Comparison of ENCODE assay signal across 24 cellular contexts in genomic region chr3:129702934-129703712, GRCh38.
DNase-seq lines count a peak whose midpoint lies in the region; ATAC-seq, FAIRE-seq and TF ChIP-seq lines count a peak whose summit lies in the region.
"Had no signal": no experiment of that assay in that cellular context is flagged by ENCODE, and none has a peak within 500 bp of the region (broad histone marks: within the 10 kb centered on the region; RNA-seq: fewer than 3 reads in every experiment).

No MANE protein-coding gene starts in this region.

- H3K9me1 ChIP-seq in keratinocyte (ENCODE audit: control insufficient read depth, extremely low read depth, insufficient read depth, low read length): no peaks in the 10 kb centered on the region

- H3K79me2 ChIP-seq in SK-N-SH (ENCODE audit: insufficient read depth): 0 out of 2 replicates have a peak, but pooled peaks cover 7% of the 10 kb centered on the region
- peaks cover 58% of the 10 kb centered on the region for H3K79me2 ChIP-seq in keratinocyte (ENCODE audit: control insufficient read depth, insufficient read depth, low read length)

- in situ Hi-C loops in G401 (cut with HindIII; ENCODE audit: low sequenced_read_pairs): no loop called here

- H3K9ac ChIP-seq in SK-N-SH (no peak overlapping the region), keratinocyte (ENCODE audit: control insufficient read depth, extremely low read depth, insufficient read depth, low read length) (no peak overlapping the region)
- H3K9ac ChIP-seq: parathyroid adenoma had no signal

- H3K4me1 ChIP-seq in SK-N-SH (ENCODE audit: control insufficient read depth in 1 of 2, insufficient read depth in 2 of 2, low read depth in 1 of 2, low read length in 1 of 2) (peaks cover 0 to under 1% of the 10 kb centered on the region in 2 experiments; a peak in 3 of 4 replicates), keratinocyte (ENCODE audit: control insufficient read depth, extremely low read depth, insufficient read depth, low read length) (peaks cover 6% of the 10 kb centered on the region), prostate gland (replicated peaks) (no peaks in the 10 kb centered on the region)
- H3K4me1 ChIP-seq: parathyroid adenoma, transverse colon had no signal

- 94% methylated on average over 10 of the region's 10 CpGs for WGBS in SK-N-SH (ENCODE audit: low lambda C conversion rate)
- WGBS in prostate gland: 94% methylated on average over 10 of the region's 10 CpGs

- no peak for TF ChIP-seq CTCF in SK-N-SH (IDR thresholded peaks at IDR 0.05)
- TF ChIP-seq CTCF in keratinocyte (optimal IDR thresholded peaks at IDR 0.05 in 1 of 3, IDR thresholded peaks at IDR 0.05 in 1 of 3, conservative IDR thresholded peaks at IDR 0.05 in 1 of 3; ENCODE audit: extremely low read depth in 1 of 3, insufficient read depth in 2 of 3, low read length in 3 of 3): no peak
- TF ChIP-seq CTCF in prostate gland (IDR thresholded peaks at IDR 0.05): no peak

- POLR2A ChIA-PET in SK-N-SH (lab: Yijun Ruan, JAX): no interaction called here

- dilution Hi-C loops in keratinocyte (cut with MboI; ENCODE audit: extremely low pct_ligation_motif_present, low sequenced_read_pairs): no loop called here

- no peak for TF ChIP-seq POLR2A in prostate gland (IDR thresholded peaks at IDR 0.05)

- no peaks in the 10 kb centered on the region for H4K20me1 ChIP-seq in SK-N-SH (ENCODE audit: insufficient read depth)
- no peaks in the 10 kb centered on the region for H4K20me1 ChIP-seq in keratinocyte (ENCODE audit: control insufficient read depth, extremely low read depth, insufficient read depth, low read length)

- no peaks in the 10 kb centered on the region for H3K9me2 ChIP-seq in SK-N-SH

- H3K27ac ChIP-seq in SK-N-SH (ENCODE audit: low read depth in 2 of 2, low read length in 1 of 2) (no peak overlapping the region), keratinocyte (ENCODE audit: control insufficient read depth, insufficient read depth, low read length) (no peak overlapping the region), prostate gland (no peak overlapping the region)
- H3K27ac ChIP-seq: hepatocyte, parathyroid adenoma, transverse colon had no signal

- H2AFZ ChIP-seq in SK-N-SH (ENCODE audit: low read depth) (no peak overlapping the region), keratinocyte (ENCODE audit: control insufficient read depth, low read length) (no peak overlapping the region)
- H2AFZ ChIP-seq: hepatocyte, parathyroid adenoma had no signal

- H3K36me3 ChIP-seq in SK-N-SH (replicated peaks in 1 of 2; ENCODE audit: control insufficient read depth in 1 of 2, insufficient read depth in 2 of 2, low read length in 1 of 2): no peaks in the 10 kb centered on the region
- H3K36me3 ChIP-seq in keratinocyte (ENCODE audit: control insufficient read depth in 2 of 2, extremely low read depth in 1 of 2, insufficient read depth in 2 of 2, low read length in 2 of 2): no peaks in the 10 kb centered on the region
- no peaks in the 10 kb centered on the region for H3K36me3 ChIP-seq in prostate gland
- H3K36me3 ChIP-seq: BE2C, transverse colon had no signal

- no peak for ATAC-seq in SK-N-SH treated with all-trans-retinoic acid at 6 μM for 48 hours
- ATAC-seq: Right ventricle myocardium inferior, T-cell had no signal

- TF ChIP-seq RAD21 in SK-N-SH (IDR thresholded peaks at IDR 0.05; ENCODE audit: low read length): no peak

- TF ChIP-seq EP300 in SK-N-SH (IDR thresholded peaks at IDR 0.05; ENCODE audit: borderline replicate concordance in 1 of 2, low read depth in 1 of 2, low read length in 1 of 2): no peak

- CTCF ChIA-PET in SK-N-SH (lab: Yijun Ruan, JAX): interaction anchor here (1.0 to 1.6 kb wide), 2 partner anchors 15 to 122 kb away, joined by 3 to 4 read pairs; no protein-coding TSS in a partner anchor

- FAIRE-seq in keratinocyte (lab: Jason Lieb, UNC) (peak; percentile 41), frontal cortex (lab: Jason Lieb, UNC) (no peak)
- FAIRE-seq: islet of Langerhans had no signal

- intact Hi-C loops in prostate gland (cut with DNase I): no loop called here

- H3K4me3 ChIP-seq in SK-N-SH (ENCODE audit: low read depth in 2 of 2, low read length in 1 of 2) (no peak overlapping the region), keratinocyte (ENCODE audit: control insufficient read depth in 2 of 3, extremely low read depth in 1 of 3, insufficient read depth in 2 of 3, low read depth in 1 of 3, low read length in 3 of 3) (no peak overlapping the region), prostate gland (no peak overlapping the region)
- H3K4me3 ChIP-seq: hepatocyte, transverse colon had no signal

- H3K9me3 ChIP-seq in SK-N-SH: no peaks in the 10 kb centered on the region
- H3K9me3 ChIP-seq in keratinocyte (ENCODE audit: control insufficient read depth, low read depth, low read length): no peaks in the 10 kb centered on the region
- H3K9me3 ChIP-seq in prostate gland: no peaks in the 10 kb centered on the region
- H3K9me3 ChIP-seq: BE2C, transverse colon had no signal

- H3K4me2 ChIP-seq in SK-N-SH (no peak overlapping the region), keratinocyte (ENCODE audit: control insufficient read depth, extremely low read depth, insufficient read depth, low read depth, low read length) (no peak overlapping the region)
- H3K4me2 ChIP-seq: hepatocyte had no signal

- no peak for DNase-seq in SK-N-SH
- peak; percentile 31 for DNase-seq in astrocyte of the hippocampus (ENCODE audit: low read depth, low spot score)
- no peak for DNase-seq in keratinocyte (ENCODE audit: low read depth, low spot score)
- no peak for DNase-seq in frontal cortex (ENCODE audit: low spot score in 2 of 2)
- DNase-seq in CD1c-positive myeloid dendritic cell (ENCODE audit: extremely low spot score): no peak
- DNase-seq in G401 (ENCODE audit: low spot score): no peak
- DNase-seq in prostate gland (ENCODE audit: low spot score): no peak
- DNase-seq: 8988T; BE2C; effector CD8-positive, alpha-beta T cell; GDM1; MV-4-11; naive B cell; NCI-H1930; NCI-H446 treated with DMSO at 0.1 percent for 48 hours; stimulated activated CD4-positive, alpha-beta T cell treated with anti-CD3 and anti-CD28 coated beads, Interleukin-1b, Interleukin-23, amount 100 ng/mL, for 48 hours; stimulated activated naive CD4-positive, alpha-beta T cell treated with Interleukin-2 at 50 U/mL for 16 hours; T-cell; transverse colon had no signal

- H3F3A ChIP-seq in SK-N-SH (replicated peaks; ENCODE audit: insufficient read depth): peaks cover 2% of the 10 kb centered on the region

- H3K27me3 ChIP-seq in SK-N-SH (ENCODE audit: insufficient read depth) (no peaks in the 10 kb centered on the region), keratinocyte (ENCODE audit: control insufficient read depth, extremely low read depth, insufficient read depth, low read length) (no peaks in the 10 kb centered on the region), prostate gland (replicated peaks; ENCODE audit: insufficient read depth) (no peaks in the 10 kb centered on the region)
- H3K27me3 ChIP-seq: BE2C, hepatocyte, transverse colon had no signal

TF ChIP-seq in SK-N-SH, 30 proteins besides CTCF, POLR2A, EP300 and RAD21 (continues in another document):
- TF ChIP-seq PBX3 (IDR thresholded peaks at IDR 0.05) (peak; percentile 81), MEF2A (IDR thresholded peaks at IDR 0.05; ENCODE audit: borderline replicate concordance, low read depth) (no peak)

TF ChIP-seq in SK-N-SH treated with all-trans-retinoic acid at 6 μM for 48 hours, 23 proteins besides CTCF, POLR2A, EP300 and RAD21 (continues in another document):
- TF ChIP-seq, protein P1, sequence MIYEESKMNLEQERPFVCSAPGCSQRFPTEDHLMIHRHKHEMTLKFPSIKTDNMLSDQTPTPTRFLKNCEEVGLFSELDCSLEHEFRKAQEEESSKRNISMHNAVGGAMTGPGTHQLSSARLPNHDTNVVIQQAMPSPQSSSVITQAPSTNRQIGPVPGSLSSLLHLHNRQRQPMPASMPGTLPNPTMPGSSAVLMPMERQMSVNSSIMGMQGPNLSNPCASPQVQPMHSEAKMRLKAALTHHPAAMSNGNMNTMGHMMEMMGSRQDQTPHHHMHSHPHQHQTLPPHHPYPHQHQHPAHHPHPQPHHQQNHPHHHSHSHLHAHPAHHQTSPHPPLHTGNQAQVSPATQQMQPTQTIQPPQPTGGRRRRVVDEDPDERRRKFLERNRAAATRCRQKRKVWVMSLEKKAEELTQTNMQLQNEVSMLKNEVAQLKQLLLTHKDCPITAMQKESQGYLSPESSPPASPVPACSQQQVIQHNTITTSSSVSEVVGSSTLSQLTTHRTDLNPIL (CRISPR knock-in tag; IDR thresholded peaks at IDR 0.05; ENCODE audit: low read depth): no peak
- TF ChIP-seq CSDC2 (CRISPR knock-in tag; IDR thresholded peaks at IDR 0.05) (no peak), ESRRG (CRISPR knock-in tag; IDR thresholded peaks at IDR 0.05) (no peak), ZNF8 (CRISPR knock-in tag; IDR thresholded peaks at IDR 0.05) (no peak), ISL1 (CRISPR knock-in tag; IDR thresholded peaks at IDR 0.05) (no peak), PATZ1 (CRISPR knock-in tag; IDR thresholded peaks at IDR 0.05; ENCODE audit: borderline replicate concordance) (no peak), ZNF565 (CRISPR knock-in tag; conservative IDR thresholded peaks at IDR 0.05; ENCODE audit: low read depth) (no peak)
